In genomic region chr9:93268551-93269314, GRCh38 we compare ENCODE assay signal across 10 cellular contexts.
DNase-seq lines count a peak whose midpoint lies in the region; ATAC-seq, FAIRE-seq and TF ChIP-seq lines count a peak whose summit lies in the region.
"Had no signal": no experiment of that assay in that cellular context is flagged by ENCODE, and none has a peak within 500 bp of the region (broad histone marks: within the 10 kb centered on the region; RNA-seq: fewer than 3 reads in every experiment).

No MANE protein-coding gene starts in this region.

- intact Hi-C loops in kidney (cut with DNase I) = no loop called here

- no peak for ATAC-seq in HG03378 (IDR thresholded peaks at IDR 0.05; ENCODE audit: unreplicated experiment)

- peaks cover 0 to 4% of the 10 kb centered on the region in 2 donors for H3K27me3 ChIP-seq in tibial nerve

- 72 to 82% methylated on average over 17 of the region's 17 CpGs for WGBS in tibial nerve, 2 donors

- DNase-seq in AG20443 (ENCODE audit: low spot score) (peak; percentile 7), T follicular helper cell (ENCODE audit: low read depth) (peak; percentile 36), kidney (peak; percentile 62), tibial nerve (ENCODE audit: low spot score in 2 of 2) (no peak), cortex of kidney (lab: John Stamatoyannopoulos, UW) (no peak), pons (ENCODE audit: low spot score) (no peak)
- peak; percentile 46 for DNase-seq in Jurkat, Clone E6-1 (ENCODE audit: low read depth, low spot score)

- FAIRE-seq in kidney (lab: Jason Lieb, UNC) = no peak

- TF ChIP-seq EP300 in tibial nerve (IDR thresholded peaks at IDR 0.05) = no peak

- TF ChIP-seq POLR2A in tibial nerve (IDR thresholded peaks at IDR 0.05) = no peak

- H3K4me1 ChIP-seq in kidney (ENCODE audit: control insufficient read depth in 1 of 2, insufficient read depth in 1 of 2, low read depth in 1 of 2, low read length in 2 of 2) (no peaks in the 10 kb centered on the region), tibial nerve (no peaks in the 10 kb centered on the region)

- no peak overlapping the region for H3K9ac ChIP-seq in kidney (ENCODE audit: low read length in 2 of 2)

- no peak overlapping the region for H3K4me3 ChIP-seq in Jurkat, Clone E6-1 (ENCODE audit: low read length)
- no peak overlapping the region for H3K4me3 ChIP-seq in kidney (ENCODE audit: low read length in 2 of 2)
- H3K4me3 ChIP-seq in tibial nerve = no peak overlapping the region

- H3K9me3 ChIP-seq in kidney (ENCODE audit: control insufficient read depth in 1 of 2, low read length in 2 of 2) (no peaks in the 10 kb centered on the region), tibial nerve (peaks cover 0 to 18% (median 4%) of the 10 kb centered on the region in 4 donors)

- TF ChIP-seq CTCF in kidney (IDR thresholded peaks at IDR 0.05; ENCODE audit: borderline replicate concordance, extremely low read depth, insufficient read depth) = no peak
- no peak for TF ChIP-seq CTCF in tibial nerve (IDR thresholded peaks at IDR 0.05)

- H3K36me3 ChIP-seq in kidney (ENCODE audit: control insufficient read depth in 1 of 2, insufficient read depth in 2 of 2, low read length in 2 of 2) = no peaks in the 10 kb centered on the region
- peaks cover 0 to 6% (median 0%) of the 10 kb centered on the region in 3 donors for H3K36me3 ChIP-seq in tibial nerve

- no peak overlapping the region for H3K27ac ChIP-seq in kidney (ENCODE audit: low read depth in 2 of 2, low read length in 2 of 2)
- H3K27ac ChIP-seq in tibial nerve = no peak overlapping the region
- H3K27ac ChIP-seq: C4-2B, VCaP had no signal

Comparison
In these comparisons a context has a peak if more than half of its experiments do, and no peak if none do; other contexts are left out.
1. DNase-seq: peak in AG20443 (single experiment), Jurkat, Clone E6-1 (single experiment), T follicular helper cell (single experiment) and kidney (single experiment); none in tibial nerve (0 of 2), cortex of kidney (single experiment) and pons (single experiment).